ENCODE assay signal across 9 cellular contexts in the genomic region with DNA sequence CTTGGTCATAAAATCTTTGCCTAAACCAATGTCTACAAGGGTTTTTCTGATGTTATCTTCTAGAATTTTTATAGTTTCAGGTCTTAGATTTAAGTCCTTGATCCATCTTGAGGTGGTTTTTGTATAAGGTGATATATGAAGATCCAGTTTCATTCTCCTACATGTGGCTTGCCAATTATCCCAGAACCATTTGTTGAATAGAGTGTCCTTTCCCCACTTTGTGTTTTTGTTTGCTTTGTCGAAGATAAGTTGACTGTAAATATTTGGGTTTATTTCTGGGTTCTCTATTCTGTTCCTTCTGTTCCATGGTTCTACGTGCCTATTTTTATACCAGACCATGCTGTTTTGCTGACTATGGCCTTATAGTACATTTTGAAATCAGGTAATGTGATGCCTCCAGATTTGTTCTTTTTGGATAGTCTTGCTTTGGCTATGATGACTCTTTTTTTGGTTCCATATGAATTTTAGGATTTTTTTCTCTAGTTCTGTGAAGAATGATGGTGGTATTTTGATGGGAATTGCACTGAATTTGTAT. TPM values are rescaled to one million over a fixed set of nuclear protein-coding genes. Genes with fewer than 3 reads are reported as not detected.
DNase-seq lines count a peak whose midpoint lies in the region; ATAC-seq and TF ChIP-seq lines count a peak whose summit lies in the region.
"Not testable (repeated sequence)": the region's sequence is repeated elsewhere in the genome, so short reads cannot be mapped to it uniquely, and the experiment has no call there.
"Had no signal": no experiment of that assay in that cellular context is flagged by ENCODE, and none has a peak within 500 bp of the region (broad histone marks: within the 10 kb centered on the region; RNA-seq: fewer than 3 reads in every experiment).

No MANE protein-coding gene starts in this region.

- H3K27ac ChIP-seq in right lobe of liver: not testable (repeated sequence)

- TF ChIP-seq CTCF in right lobe of liver (IDR thresholded peaks at IDR 0.05): not testable (repeated sequence)

- WGBS in right lobe of liver (ENCODE audit: insufficient coverage, low coverage, low lambda C conversion rate, missing lambda C conversion rate): 19% methylated on average over 2 of the region's 2 CpGs

- not testable (repeated sequence) for H3K27me3 ChIP-seq in right lobe of liver

- not testable (repeated sequence) for H3K4me1 ChIP-seq in right lobe of liver

- intact Hi-C loops in right lobe of liver (cut with DNase I): not testable (repeated sequence)

- H3K4me3 ChIP-seq in right lobe of liver: not testable (repeated sequence)

- peaks cover 0 to 22% (median 3%) of the 10 kb centered on the region in 4 donors for H3K9me3 ChIP-seq in right lobe of liver

- not testable (repeated sequence) for TF ChIP-seq POLR2A in right lobe of liver (IDR thresholded peaks at IDR 0.05)

- peaks cover 0 to 12% (median 4%) of the 10 kb centered on the region in 4 donors for H3K36me3 ChIP-seq in right lobe of liver

- peak; percentile 20 for ATAC-seq in left lobe of liver
- peak in 3 of 4 donors; percentile 34 to 57 (median 35) for ATAC-seq in right lobe of liver

- peak; percentile 38 for DNase-seq in DMS53 (lab: John Stamatoyannopoulos, UW)
- DNase-seq in NCI-H2029 treated with DMSO at 0.1 percent for 48 hours (lab: John Stamatoyannopoulos, UW): peak; percentile 16
- peak; percentile 15 for DNase-seq in NCI-H774 (lab: John Stamatoyannopoulos, UW)
- not testable (repeated sequence) for DNase-seq in left lobe of liver (ENCODE audit: low spot score); right lobe of liver

RNA-seq across cellular contexts. Expression of a gene that starts 7.0 kb away (rescaled TPM):
- total RNA-seq in left lobe of liver (535 TPM), right lobe of liver (100 to 1,000 TPM; 192 to 603 (median 408) TPM)
- total RNA-seq: B cell; Calu3; CD4-positive, alpha-beta T cell; CD8-positive, alpha-beta T cell had no signal
